In the genomic region with DNA sequence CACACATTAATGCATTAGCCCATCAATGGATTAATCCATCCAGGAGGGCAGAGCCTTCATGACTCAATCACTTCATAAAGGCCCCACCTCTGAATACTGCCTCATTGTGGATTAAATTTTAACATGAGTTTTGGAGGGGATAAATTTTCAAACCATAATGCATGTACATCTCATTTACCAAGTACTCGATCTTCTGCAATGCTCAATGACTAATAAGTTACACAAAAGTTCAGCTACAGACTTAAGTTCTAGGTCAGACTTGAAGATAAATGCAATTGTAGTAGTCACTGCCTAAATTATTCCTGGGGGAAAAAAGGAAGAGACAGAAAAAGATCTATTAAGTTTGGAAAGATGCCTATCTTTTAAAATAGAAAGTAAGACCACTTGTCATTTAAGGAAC, we compare ENCODE assay signal across 21 cellular contexts.
DNase-seq lines count a peak whose midpoint lies in the region; ATAC-seq and TF ChIP-seq lines count a peak whose summit lies in the region.
"Had no signal": no experiment of that assay in that cellular context is flagged by ENCODE, and none has a peak within 500 bp of the region (broad histone marks: within the 10 kb centered on the region; RNA-seq: fewer than 3 reads in every experiment).

No MANE protein-coding gene starts in this region.

- H3K27me3 ChIP-seq in GM23248 (replicated peaks; ENCODE audit: insufficient read depth) = no peaks in the 10 kb centered on the region
- no peaks in the 10 kb centered on the region for H3K27me3 ChIP-seq in PC-3 (ENCODE audit: low read length)
- H3K27me3 ChIP-seq: Peyer's patch, SJSA1 had no signal

- H3K27ac ChIP-seq in GM23248 (no peak overlapping the region), PC-3 (ENCODE audit: low read length) (0 out of 2 replicates have a peak overlapping the region, but pooled peaks have one; percentile 10)
- H3K27ac ChIP-seq: BLaER1 treated with 17β-estradiol and CSF1 and Interleukin-3, amounts not matched to agents 10 nM and 100 nM; Peyer's patch; SJSA1 had no signal

- H3K9me3 ChIP-seq in GM23248 (ENCODE audit: low read depth) = no peaks in the 10 kb centered on the region
- H3K9me3 ChIP-seq in PC-3 (ENCODE audit: low read length) = no peaks in the 10 kb centered on the region
- H3K9me3 ChIP-seq: Peyer's patch, SJSA1 had no signal

- H3K4me3 ChIP-seq in GM23248 (no peak overlapping the region), PC-3 (ENCODE audit: low read length) (no peak overlapping the region), epithelial cell of esophagus (ENCODE audit: low read length) (no peak overlapping the region), skeletal muscle cell (ENCODE audit: low read depth, low read length) (no peak overlapping the region)
- H3K4me3 ChIP-seq: BLaER1 treated with 17β-estradiol and CSF1 and Interleukin-3, amounts not matched to agents 10 nM and 100 nM; Peyer's patch; SJSA1 had no signal

- peaks cover 5% of the 10 kb centered on the region for H3K36me3 Mint-ChIP-seq in effector memory CD8-positive, alpha-beta T cell (ENCODE audit: insufficient read depth)
- H3K36me3 Mint-ChIP-seq: CD8-positive, alpha-beta T cell had no signal

- H3K9me3 Mint-ChIP-seq in effector memory CD8-positive, alpha-beta T cell = peaks cover 0 to 1% of the 10 kb centered on the region in 2 donors
- H3K9me3 Mint-ChIP-seq: CD8-positive, alpha-beta T cell had no signal

- H2AFZ ChIP-seq in GM23248 = no peak overlapping the region
- H2AFZ ChIP-seq in PC-3 (ENCODE audit: low read length) = no peak overlapping the region

- DNase-seq in GM23248 = peak; percentile 31
- DNase-seq in PC-3 = peak; percentile 52
- DNase-seq in epithelial cell of esophagus (ENCODE audit: low read depth) = peak; percentile 25
- peak; percentile 21 for DNase-seq in skeletal muscle cell (ENCODE audit: low read depth)
- no peak for DNase-seq in effector memory CD8-positive, alpha-beta T cell
- no peak for DNase-seq in inferior parietal cortex (ENCODE audit: extremely low spot score)
- DNase-seq in posterior cingulate gyrus = no peak
- DNase-seq: CD8-positive, alpha-beta T cell; DND-41; KBM-7; NCI-H1105; NCI-H146; NCI-H2029 treated with DMSO at 0.1 percent for 48 hours; NCI-H226; NCI-H510A treated with DMSO at 0.1 percent for 48 hours; NCI-H748 treated with DMSO at 0.1 percent for 48 hours; Peyer's patch had no signal

- H3K36me3 ChIP-seq in GM23248 (ENCODE audit: low read depth) (no peaks in the 10 kb centered on the region), PC-3 (ENCODE audit: low read depth, low read length) (no peaks in the 10 kb centered on the region)
- H3K36me3 ChIP-seq: BLaER1 treated with 17β-estradiol and CSF1 and Interleukin-3, amounts not matched to agents 10 nM and 100 nM; Peyer's patch; SJSA1 had no signal

- H3F3A ChIP-seq in GM23248 (ENCODE audit: insufficient read depth) = peaks cover 7% of the 10 kb centered on the region; the same call in 1 of the 2 replicates
- H3F3A ChIP-seq in PC-3 (ENCODE audit: low read length, unreplicated experiment) = no peaks in the 10 kb centered on the region

- no peak overlapping the region for H3K4me2 ChIP-seq in GM23248 (ENCODE audit: unreplicated experiment)
- H3K4me2 ChIP-seq in PC-3 (ENCODE audit: low read length) = peak overlapping the region; percentile 31
- H3K4me2 ChIP-seq: BLaER1 treated with 17β-estradiol and CSF1 and Interleukin-3, amounts not matched to agents 10 nM and 100 nM had no signal

- H3K9ac ChIP-seq in GM23248 (no peak overlapping the region), PC-3 (ENCODE audit: low read length) (no peak overlapping the region)
- H3K9ac ChIP-seq: BLaER1 treated with 17β-estradiol and CSF1 and Interleukin-3, amounts not matched to agents 10 nM and 100 nM had no signal

- intact Hi-C loops in PC-3 (cut with micrococcal nuclease) (loop anchor here (2.0 to 10.0 kb wide), 2 partner anchors 62 to 186 kb away; no protein-coding TSS in a partner anchor), posterior cingulate gyrus (cut with DNase I) (no loop called here)

- no peak for TF ChIP-seq CTCF in PC-3 (conservative IDR thresholded peaks at IDR 0.05; ENCODE audit: low read depth, low read length)
- no peak for TF ChIP-seq CTCF in epithelial cell of esophagus (IDR thresholded peaks at IDR 0.05; ENCODE audit: insufficient read depth, low read depth, low read length, missing control alignments)

- H3K4me3 Mint-ChIP-seq in effector memory CD8-positive, alpha-beta T cell = no peak overlapping the region
- H3K4me3 Mint-ChIP-seq: CD8-positive, alpha-beta T cell had no signal

- ATAC-seq in PC-3 (peak; percentile 84), GM19328 (IDR thresholded peaks at IDR 0.05; ENCODE audit: unreplicated experiment) (no peak)
- no peak for ATAC-seq in effector memory CD8-positive, alpha-beta T cell (replicated peaks)
- ATAC-seq: CD8-positive, alpha-beta T cell; Right ventricle myocardium inferior had no signal

- H3K79me2 ChIP-seq in GM23248 (ENCODE audit: insufficient read depth) (no peaks in the 10 kb centered on the region), PC-3 (ENCODE audit: low read length) (no peaks in the 10 kb centered on the region)

- CTCF ChIA-PET in PC-3 (lab: Charles Lee) = interaction anchor here (0.7 kb wide), 1 partner anchor 134 kb away, joined by 3 read pairs; no protein-coding TSS in a partner anchor

- H3K4me1 ChIP-seq in GM23248 (ENCODE audit: insufficient read depth) (peaks cover 13% of the 10 kb centered on the region; the same call in 1 of the 2 replicates), PC-3 (ENCODE audit: insufficient read depth, low read length) (peaks cover 16% of the 10 kb centered on the region)
- H3K4me1 ChIP-seq: Peyer's patch, SJSA1 had no signal

- no TSS peak for BruUV-seq in PC-3 (replicated peaks; lab: Mats Ljungman, UMichigan)

- H3K27me3 Mint-ChIP-seq in effector memory CD8-positive, alpha-beta T cell = peaks cover 0 to 10% of the 10 kb centered on the region in 2 donors

- H3K9me2 ChIP-seq in GM23248 (ENCODE audit: insufficient read depth) (no peaks in the 10 kb centered on the region), PC-3 (replicated peaks; ENCODE audit: low read length) (no peaks in the 10 kb centered on the region)

- POLR2A ChIA-PET in PC-3 (lab: Charles Lee; ENCODE audit: unreplicated experiment) = no interaction called here

- H3K4me1 Mint-ChIP-seq in effector memory CD8-positive, alpha-beta T cell (ENCODE audit: low read depth in 2 of 2) = peaks cover 9 to 15% of the 10 kb centered on the region in 2 donors

- 61 to 83% methylated on average over 1 of the region's 1 CpG for WGBS in GM23248 (ENCODE audit: low coverage in 1 of 2, low lambda C conversion rate in 2 of 2, missing lambda C conversion rate in 2 of 2), 2 experiments

- no peaks in the 10 kb centered on the region for H4K20me1 ChIP-seq in GM23248 (ENCODE audit: insufficient read depth)
- no peaks in the 10 kb centered on the region for H4K20me1 ChIP-seq in PC-3 (ENCODE audit: low read length)

- in situ Hi-C loops in GM23248 (cut with MboI) = no loop called here

- no peak overlapping the region for H3K27ac Mint-ChIP-seq in effector memory CD8-positive, alpha-beta T cell
- H3K27ac Mint-ChIP-seq: CD8-positive, alpha-beta T cell had no signal

Comparison
In these comparisons a context has a peak if more than half of its experiments do, and no peak if none do; other contexts are left out.
1. DNase-seq: peak in GM23248 (single experiment), PC-3 (single experiment), epithelial cell of esophagus (single experiment) and skeletal muscle cell (single experiment); none in effector memory CD8-positive, alpha-beta T cell (0 of 3), inferior parietal cortex (single experiment) and posterior cingulate gyrus (0 of 10).